15 cellular contexts compared by ENCODE assay signal in genomic region chr5:74342948-74343682, GRCh38.
DNase-seq lines count a peak whose midpoint lies in the region; ATAC-seq and TF ChIP-seq lines count a peak whose summit lies in the region.
"Had no signal": no experiment of that assay in that cellular context is flagged by ENCODE, and none has a peak within 500 bp of the region (broad histone marks: within the 10 kb centered on the region; RNA-seq: fewer than 3 reads in every experiment).

No MANE protein-coding gene starts in this region.

- TF ChIP-seq POLR2A in gastroesophageal sphincter (IDR thresholded peaks at IDR 0.05): no peak

- H3K27me3 ChIP-seq in endodermal cell (ENCODE audit: control insufficient read depth, insufficient read depth, low read length, poor library complexity, severe bottlenecking) (no peaks in the 10 kb centered on the region), gastroesophageal sphincter (no peaks in the 10 kb centered on the region)
- H3K27me3 ChIP-seq: dorsolateral prefrontal cortex, esophagus squamous epithelium, thyroid gland had no signal

- H3K9me3 ChIP-seq in endodermal cell (ENCODE audit: control insufficient read depth, low read length) (no peaks in the 10 kb centered on the region), gastroesophageal sphincter (peaks cover 0 to 4% (median 0%) of the 10 kb centered on the region in 3 donors)
- H3K9me3 ChIP-seq: esophagus squamous epithelium, thyroid gland had no signal

- ATAC-seq in gastroesophageal sphincter (no peak), GM18870 (IDR thresholded peaks at IDR 0.05; ENCODE audit: unreplicated experiment) (no peak)

- H3K27me3 Mint-ChIP-seq in endodermal cell (ENCODE audit: insufficient read depth): no peaks in the 10 kb centered on the region

- no peak for TF ChIP-seq EP300 in gastroesophageal sphincter (IDR thresholded peaks at IDR 0.05)

- H3K4me1 ChIP-seq in endodermal cell (ENCODE audit: control insufficient read depth, insufficient read depth, low read length) (no peaks in the 10 kb centered on the region), gastroesophageal sphincter (peaks cover 0 to 3% (median 0%) of the 10 kb centered on the region in 3 donors)

- no peaks in the 10 kb centered on the region for H3K36me3 Mint-ChIP-seq in endodermal cell (ENCODE audit: low read depth)
- H3K36me3 Mint-ChIP-seq: CD4-positive, alpha-beta memory T cell had no signal

- DNase-seq in NCI-H1105 treated with DMSO at 0.1 percent for 48 hours (lab: John Stamatoyannopoulos, UW) (peak; percentile 15), NCI-H1105 (lab: John Stamatoyannopoulos, UW) (no peak), OCI-M1 (lab: John Stamatoyannopoulos, UW) (peak; percentile 6), endodermal cell (peak; percentile 17), retinal pigment epithelial cell (ENCODE audit: low read depth) (peak; percentile 45)
- DNase-seq in activated T-cell treated with anti-CD3 and anti-CD28 coated beads, Interleukin-2, amount 50 U/mL, for 1 hour: no peak
- DNase-seq: activated effector memory CD4-positive, alpha-beta T cell treated with anti-CD3 and anti-CD28 coated beads, Interleukin-2, amount 50 U/mL, for 16 hours; CD4-positive, alpha-beta memory T cell; dorsolateral prefrontal cortex; esophagus squamous epithelium; thyroid gland; WERI-Rb-1 had no signal

- H3K4me3 Mint-ChIP-seq in endodermal cell: no peak overlapping the region
- H3K4me3 Mint-ChIP-seq: CD4-positive, alpha-beta memory T cell had no signal

- H3K27ac Mint-ChIP-seq in endodermal cell: no peak overlapping the region
- H3K27ac Mint-ChIP-seq: CD4-positive, alpha-beta memory T cell had no signal

- no peaks in the 10 kb centered on the region for H3K36me3 ChIP-seq in endodermal cell (ENCODE audit: control insufficient read depth, insufficient read depth, low read length)
- no peaks in the 10 kb centered on the region for H3K36me3 ChIP-seq in gastroesophageal sphincter
- H3K36me3 ChIP-seq: esophagus squamous epithelium, thyroid gland, WERI-Rb-1 had no signal

- no peak overlapping the region for H3K9ac ChIP-seq in endodermal cell (ENCODE audit: extremely low read depth, low read length, poor library complexity, severe bottlenecking)

- no peaks in the 10 kb centered on the region for H3K4me1 Mint-ChIP-seq in endodermal cell
- H3K4me1 Mint-ChIP-seq: CD4-positive, alpha-beta memory T cell had no signal

- no peak overlapping the region for H3K27ac ChIP-seq in endodermal cell (ENCODE audit: low read depth, low read length)
- H3K27ac ChIP-seq in gastroesophageal sphincter: no peak overlapping the region
- H3K27ac ChIP-seq: dorsolateral prefrontal cortex, esophagus squamous epithelium, skin epidermis, thyroid gland, WERI-Rb-1 had no signal

- peaks cover 13% of the 10 kb centered on the region for H3K9me3 Mint-ChIP-seq in endodermal cell

- WGBS in endodermal cell (ENCODE audit: insufficient coverage in 1 of 2, insufficient read length in 1 of 2), 2 experiments: 89 to 100% methylated on average over 1 to 5 of the region's 5 CpGs
- 82 to 97% methylated on average over 4 of the region's 5 CpGs for WGBS in gastroesophageal sphincter (ENCODE audit: low coverage in 1 of 2), 2 donors

- H3K4me3 ChIP-seq in endodermal cell (ENCODE audit: low read length): no peak overlapping the region
- no peak overlapping the region for H3K4me3 ChIP-seq in retinal pigment epithelial cell (ENCODE audit: low read length)
- H3K4me3 ChIP-seq in gastroesophageal sphincter: no peak overlapping the region
- H3K4me3 ChIP-seq: dorsolateral prefrontal cortex, esophagus squamous epithelium, skin epidermis, thyroid gland had no signal

- no peak for TF ChIP-seq CTCF in endodermal cell (conservative IDR thresholded peaks at IDR 0.05)
- TF ChIP-seq CTCF in retinal pigment epithelial cell (conservative IDR thresholded peaks at IDR 0.05; ENCODE audit: low read depth, low read length): no peak
- no peak for TF ChIP-seq CTCF in gastroesophageal sphincter (IDR thresholded peaks at IDR 0.05)

Comparison
In these comparisons a context has a peak if more than half of its experiments do, and no peak if none do; other contexts are left out.
1. DNase-seq: peak in NCI-H1105 treated with DMSO at 0.1 percent for 48 hours (single experiment), OCI-M1 (single experiment), endodermal cell (single experiment) and retinal pigment epithelial cell (single experiment); none in NCI-H1105 (single experiment) and activated T-cell treated with anti-CD3 and anti-CD28 coated beads, Interleukin-2, amount 50 U/mL, for 1 hour (single experiment).